1 cellular context compared by ENCODE assay signal in the genomic region with DNA sequence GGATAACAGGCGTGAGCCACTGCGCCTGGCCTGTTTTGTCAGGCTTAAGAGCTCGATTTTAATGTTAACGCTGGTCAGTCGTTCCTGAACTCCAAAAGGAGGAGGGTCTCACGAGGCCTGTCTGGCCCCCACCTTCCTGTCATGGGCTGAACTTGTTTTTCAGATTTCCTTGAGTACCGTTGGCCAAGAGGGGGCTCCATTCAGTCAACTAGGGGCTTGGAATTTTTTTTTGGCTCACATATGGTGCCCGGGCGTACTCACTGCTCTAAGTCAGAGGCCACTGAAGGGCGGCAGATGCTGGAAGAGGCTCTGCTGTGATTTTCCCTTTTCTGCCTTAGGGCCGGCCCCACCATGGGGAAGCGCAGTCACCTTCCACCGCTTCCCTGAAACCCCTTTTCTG.
TF ChIP-seq lines count a peak whose summit lies in the region.

No MANE protein-coding gene starts in this region.

TF ChIP-seq in A549, 52 proteins besides CTCF, POLR2A, EP300 and RAD21:
- TF ChIP-seq, protein P1, sequence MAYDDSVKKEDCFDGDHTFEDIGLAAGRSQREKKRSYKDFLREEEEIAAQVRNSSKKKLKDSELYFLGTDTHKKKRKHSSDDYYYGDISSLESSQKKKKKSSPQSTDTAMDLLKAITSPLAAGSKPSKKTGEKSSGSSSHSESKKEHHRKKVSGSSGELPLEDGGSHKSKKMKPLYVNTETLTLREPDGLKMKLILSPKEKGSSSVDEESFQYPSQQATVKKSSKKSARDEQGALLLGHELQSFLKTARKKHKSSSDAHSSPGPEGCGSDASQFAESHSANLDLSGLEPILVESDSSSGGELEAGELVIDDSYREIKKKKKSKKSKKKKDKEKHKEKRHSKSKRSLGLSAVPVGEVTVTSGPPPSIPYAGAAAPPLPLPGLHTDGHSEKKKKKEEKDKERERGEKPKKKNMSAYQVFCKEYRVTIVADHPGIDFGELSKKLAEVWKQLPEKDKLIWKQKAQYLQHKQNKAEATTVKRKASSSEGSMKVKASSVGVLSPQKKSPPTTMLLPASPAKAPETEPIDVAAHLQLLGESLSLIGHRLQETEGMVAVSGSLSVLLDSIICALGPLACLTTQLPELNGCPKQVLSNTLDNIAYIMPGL (CRISPR knock-in tag; IDR thresholded peaks at IDR 0.05; ENCODE audit: borderline replicate concordance): no peak
- TF ChIP-seq TP53 (CRISPR knock-in tag; IDR thresholded peaks at IDR 0.05) (no peak), JUN (IDR thresholded peaks at IDR 0.05) (no peak)
